In genomic region chr14:74619672-74620131, GRCh38 we compare ENCODE assay signal across 1 cellular context.
A peak's percentile ranks its signal among the peaks of the same experiment; 100 is the strongest.
TF ChIP-seq lines count a peak whose summit lies in the region.

No MANE protein-coding gene starts in this region.

TF ChIP-seq in HepG2, 621 proteins besides CTCF, POLR2A, EP300 and RAD21 (continues in another document):
- TF ChIP-seq KLF9 (CRISPR knock-in tag; IDR thresholded peaks at IDR 0.05; ENCODE audit: low read depth) (no peak), SRSF4 (IDR thresholded peaks at IDR 0.05; ENCODE audit: low read depth, low read length, poor library complexity, severe bottlenecking) (no peak), GATAD2A (CRISPR knock-in tag; IDR thresholded peaks at IDR 0.05) (0 out of 2 replicates have a peak, but pooled peaks have one; percentile 12), TAF1 (CRISPR knock-in tag; IDR thresholded peaks at IDR 0.05) (peak; percentile 30; the same call in 1 of the 2 replicates), ZNF644 (CRISPR knock-in tag; IDR thresholded peaks at IDR 0.05; ENCODE audit: low read depth) (0 out of 2 replicates have a peak, but pooled peaks have one; percentile 9), SMYD3 (CRISPR knock-in tag; IDR thresholded peaks at IDR 0.05) (no peak), ZGPAT (CRISPR knock-in tag; IDR thresholded peaks at IDR 0.05) (peak; percentile 35; the same call in 1 of the 2 replicates), SOX13 (IDR thresholded peaks at IDR 0.05) (no peak), SOX13 (CRISPR knock-in tag; conservative IDR thresholded peaks at IDR 0.05 in 1 of 2, IDR thresholded peaks at IDR 0.05 in 1 of 2) (peak in 1 of 2 experiments; percentile 19; a peak in 1 of 4 replicates), ETV5 (CRISPR knock-in tag; IDR thresholded peaks at IDR 0.05; ENCODE audit: borderline replicate concordance) (peak; percentile 44; the same call in 1 of the 2 replicates), SALL1 (CRISPR knock-in tag; IDR thresholded peaks at IDR 0.05) (0 out of 2 replicates have a peak, but pooled peaks have one; percentile 13), PHB2 (IDR thresholded peaks at IDR 0.05; ENCODE audit: partially characterized antibody) (no peak), ZNF7 (CRISPR knock-in tag; IDR thresholded peaks at IDR 0.05) (no peak), ZNF274 (CRISPR knock-in tag; IDR thresholded peaks at IDR 0.05) (0 out of 2 replicates have a peak, but pooled peaks have one; percentile 35), RXRA (CRISPR knock-in tag; IDR thresholded peaks at IDR 0.05) (peak; percentile 50; the same call in 1 of the 2 replicates), ZNF292 (CRISPR knock-in tag; IDR thresholded peaks at IDR 0.05; ENCODE audit: borderline replicate concordance, low read depth) (peak; percentile 34; the same call in 1 of the 2 replicates), SAP130 (CRISPR knock-in tag; IDR thresholded peaks at IDR 0.05; ENCODE audit: low read depth) (peak; percentile 53), ZMYM3 (CRISPR knock-in tag; IDR thresholded peaks at IDR 0.05) (peak; percentile 6; the same call in 1 of the 2 replicates), ZNF691 (CRISPR knock-in tag; IDR thresholded peaks at IDR 0.05; ENCODE audit: borderline replicate concordance, low read depth) (no peak), HDAC1 (CRISPR knock-in tag; IDR thresholded peaks at IDR 0.05) (0 out of 2 replicates have a peak, but pooled peaks have one; percentile 38), FOSL2 (CRISPR knock-in tag; IDR thresholded peaks at IDR 0.05) (peak; percentile 96), JUND (CRISPR knock-in tag; IDR thresholded peaks at IDR 0.05) (peak; percentile 20; the same call in 1 of the 2 replicates), KAT8 (CRISPR knock-in tag; IDR thresholded peaks at IDR 0.05) (0 out of 2 replicates have a peak, but pooled peaks have one; percentile 17), NR2F6 (IDR thresholded peaks at IDR 0.05) (no peak), NR2F6 (CRISPR knock-in tag; IDR thresholded peaks at IDR 0.05) (0 out of 2 replicates have a peak, but pooled peaks have one; percentile 31), SKI (IDR thresholded peaks at IDR 0.05; ENCODE audit: partially characterized antibody) (peak; percentile 17), ADNP (CRISPR knock-in tag; IDR thresholded peaks at IDR 0.05) (no peak), FOXA3 (CRISPR knock-in tag; IDR thresholded peaks at IDR 0.05) (peak; percentile 43), ZNF264 (CRISPR knock-in tag; IDR thresholded peaks at IDR 0.05) (peak; percentile 87), FOXA1 (IDR thresholded peaks at IDR 0.05) (no peak), FOXA1 (CRISPR knock-in tag; IDR thresholded peaks at IDR 0.05) (peak; percentile 13; the same call in 1 of the 2 replicates), DDIT3 (CRISPR knock-in tag; IDR thresholded peaks at IDR 0.05) (no peak), PHF5A (CRISPR knock-in tag; IDR thresholded peaks at IDR 0.05; ENCODE audit: low read depth, unreplicated experiment) (no peak), TAF15 (IDR thresholded peaks at IDR 0.05; ENCODE audit: low read depth, low read length, poor library complexity, severe bottlenecking) (no peak), XRCC5 (optimal IDR thresholded peaks at IDR 0.05; ENCODE audit: low read length) (peak; percentile 19), ZNF720 (CRISPR knock-in tag; IDR thresholded peaks at IDR 0.05) (no peak), KDM6A (CRISPR knock-in tag; IDR thresholded peaks at IDR 0.05; ENCODE audit: low read depth) (0 out of 2 replicates have a peak, but pooled peaks have one; percentile 37), HNRNPL (IDR thresholded peaks at IDR 0.05; ENCODE audit: low read depth, low read length) (0 out of 2 replicates have a peak, but pooled peaks have one; percentile 27), FOSL1 (CRISPR knock-in tag; IDR thresholded peaks at IDR 0.05; ENCODE audit: borderline replicate concordance) (0 out of 2 replicates have a peak, but pooled peaks have one; percentile 40), ZNF800 (CRISPR knock-in tag; IDR thresholded peaks at IDR 0.05) (no peak), ZNF335 (CRISPR knock-in tag; IDR thresholded peaks at IDR 0.05) (0 out of 2 replicates have a peak, but pooled peaks have one; percentile 4), ZNF768 (CRISPR knock-in tag; IDR thresholded peaks at IDR 0.05) (0 out of 2 replicates have a peak, but pooled peaks have one; percentile 27), ZNF792 (CRISPR knock-in tag; IDR thresholded peaks at IDR 0.05) (0 out of 2 replicates have a peak, but pooled peaks have one; percentile 10), ATF2 (CRISPR knock-in tag; IDR thresholded peaks at IDR 0.05) (no peak), ZSCAN25 (CRISPR knock-in tag; IDR thresholded peaks at IDR 0.05) (peak; percentile 63; the same call in 1 of the 2 replicates), ZNF256 (CRISPR knock-in tag; conservative IDR thresholded peaks at IDR 0.05) (no peak), ZBTB7B (CRISPR knock-in tag; IDR thresholded peaks at IDR 0.05) (peak; percentile 43; the same call in 1 of the 2 replicates), HMG20A (CRISPR knock-in tag; IDR thresholded peaks at IDR 0.05; ENCODE audit: borderline replicate concordance) (peak; percentile 17; the same call in 1 of the 2 replicates), ZSCAN20 (CRISPR knock-in tag; IDR thresholded peaks at IDR 0.05; ENCODE audit: borderline replicate concordance) (no peak), NCOA5 (CRISPR knock-in tag; IDR thresholded peaks at IDR 0.05) (no peak), PATZ1 (CRISPR knock-in tag; IDR thresholded peaks at IDR 0.05) (0 out of 2 replicates have a peak, but pooled peaks have one; percentile 30), PAXIP1 (CRISPR knock-in tag; conservative IDR thresholded peaks at IDR 0.05) (peak; percentile 50; the same call in 1 of the 2 replicates), ATF3 (CRISPR knock-in tag; IDR thresholded peaks at IDR 0.05) (peak; percentile 73), ARID5B (CRISPR knock-in tag; IDR thresholded peaks at IDR 0.05) (peak; percentile 47), GLI4 (CRISPR knock-in tag; IDR thresholded peaks at IDR 0.05; ENCODE audit: borderline replicate concordance) (0 out of 2 replicates have a peak, but pooled peaks have one; percentile 30)
